Comparison of ENCODE assay signal across 19 cellular contexts in genomic region chr12:131131077-131131807, GRCh38.
A peak's percentile ranks its signal among the peaks of the same experiment; 100 is the strongest.
DNase-seq lines count a peak whose midpoint lies in the region; ATAC-seq, FAIRE-seq and TF ChIP-seq lines count a peak whose summit lies in the region.
"Had no signal": no experiment of that assay in that cellular context is flagged by ENCODE, and none has a peak within 500 bp of the region (broad histone marks: within the 10 kb centered on the region; RNA-seq: fewer than 3 reads in every experiment).

No MANE protein-coding gene starts in this region.

- no peak overlapping the region for H3K4me2 ChIP-seq in GM23338

- no peak for FAIRE-seq in kidney (lab: Jason Lieb, UNC)
- FAIRE-seq: A204.1, G401.6, HTR-8/SVneo had no signal

- no peaks in the 10 kb centered on the region for H3F3A ChIP-seq in GM23338 (replicated peaks; ENCODE audit: low read depth)

- no peaks in the 10 kb centered on the region; the same call in 2 of the 3 replicates for H3K4me1 Mint-ChIP-seq in GM23338

- no peak overlapping the region for H3K4me3 Mint-ChIP-seq in GM23338
- H3K4me3 Mint-ChIP-seq: CD4-positive, alpha-beta T cell had no signal

- peaks cover 0 to 3% of the 10 kb centered on the region in 2 donors for H3K4me1 ChIP-seq in kidney (ENCODE audit: control insufficient read depth in 1 of 2, insufficient read depth in 1 of 2, low read depth in 1 of 2, low read length in 2 of 2)
- H3K4me1 ChIP-seq in vagina = peaks cover 14% of the 10 kb centered on the region
- H3K4me1 ChIP-seq in GM23338 (ENCODE audit: insufficient read depth) = no peaks in the 10 kb centered on the region
- H3K4me1 ChIP-seq: Caco-2, HAP-1 had no signal

- H3K27ac ChIP-seq in kidney (ENCODE audit: low read depth in 2 of 2, low read length in 2 of 2) = no peak overlapping the region
- peak overlapping the region; percentile 70 for H3K27ac ChIP-seq in vagina
- H3K27ac ChIP-seq in GM23338 (ENCODE audit: low read depth) = no peak overlapping the region

- H3K27ac Mint-ChIP-seq in GM23338 = no peak overlapping the region
- H3K27ac Mint-ChIP-seq: CD4-positive, alpha-beta T cell had no signal

- H3K9me3 ChIP-seq in kidney (ENCODE audit: control insufficient read depth in 1 of 2, low read length in 2 of 2) = no peaks in the 10 kb centered on the region
- H3K9me3 ChIP-seq in vagina = no peaks in the 10 kb centered on the region
- H3K9me3 ChIP-seq: BE2C, Caco-2, HAP-1 had no signal

- H2AFZ ChIP-seq in GM23338 = no peak overlapping the region

- no peaks in the 10 kb centered on the region; the same call in 1 of the 2 replicates for H3K9me2 ChIP-seq in GM23338 (ENCODE audit: insufficient read depth)

- intact Hi-C loops in cardiac septum (cut with DNase I) (no loop called here), Right ventricle myocardium superior (cut with DNase I) (loop anchor here (5.0 kb wide), 1 partner anchor 214 kb away; no protein-coding TSS in a partner anchor), kidney (cut with DNase I) (no loop called here), posterior vena cava (cut with DNase I) (loop anchor here in 1 of 2 donors (5.0 kb wide), 1 partner anchor 214 kb away; no protein-coding TSS in a partner anchor), vagina (cut with DNase I) (no loop called here)

- peaks cover 2% of the 10 kb centered on the region for H3K27me3 Mint-ChIP-seq in GM23338 (ENCODE audit: insufficient read depth, low read depth, poor library complexity)
- H3K27me3 Mint-ChIP-seq: CD4-positive, alpha-beta T cell had no signal

- no peak for TF ChIP-seq POLR2A in vagina (IDR thresholded peaks at IDR 0.05)

- H3K36me3 Mint-ChIP-seq in GM23338 (ENCODE audit: low read depth) = no peaks in the 10 kb centered on the region

- 0 out of 3 replicates have a peak, but pooled peaks cover 3% of the 10 kb centered on the region for H3K9me3 Mint-ChIP-seq in GM23338
- H3K9me3 Mint-ChIP-seq: CD4-positive, alpha-beta T cell had no signal

- H3K4me3 ChIP-seq in kidney (ENCODE audit: low read length in 2 of 2) = no peak overlapping the region
- no peak overlapping the region for H3K4me3 ChIP-seq in vagina
- H3K4me3 ChIP-seq in GM23338 = no peak overlapping the region
- H3K4me3 ChIP-seq: HAP-1 had no signal

- DNase-seq in cardiac septum (ENCODE audit: low spot score) (peak; percentile 54), Right ventricle myocardium superior (no peak), kidney (peak; percentile 45), posterior vena cava (ENCODE audit: low spot score) (peak; percentile 56), vagina (ENCODE audit: extremely low spot score in 2 of 2) (peak; percentile 79 to 84), GM23338 (ENCODE audit: low spot score) (no peak), SKM-1 treated with dmso at 0.1 percent for 144 hours (lab: John Stamatoyannopoulos, UW; ENCODE audit: unreplicated experiment) (no peak)
- DNase-seq in activated naive CD4-positive, alpha-beta T cell treated with anti-CD3 and anti-CD28 coated beads, Interleukin-2, amount 50 U/mL, for 16 hours = no peak
- DNase-seq: BE2C; Caco-2; CD4-positive, alpha-beta T cell; IMR-90; NCI-H1417 treated with DMSO at 0.1 percent for 48 hours; NCI-H2029; NCI-H2171 had no signal

- H3K9ac ChIP-seq in kidney (ENCODE audit: low read length in 2 of 2) = no peak overlapping the region

- no peaks in the 10 kb centered on the region for H3K27me3 ChIP-seq in vagina
- H3K27me3 ChIP-seq in GM23338 (ENCODE audit: insufficient read depth) = no peaks in the 10 kb centered on the region
- H3K27me3 ChIP-seq: BE2C had no signal

- no peaks in the 10 kb centered on the region for H3K79me2 ChIP-seq in GM23338 (replicated peaks; ENCODE audit: insufficient read depth)

- H3K36me3 ChIP-seq in kidney (ENCODE audit: control insufficient read depth in 1 of 2, insufficient read depth in 2 of 2, low read length in 2 of 2) (no peaks in the 10 kb centered on the region), vagina (no peaks in the 10 kb centered on the region), GM23338 (ENCODE audit: insufficient read depth) (no peaks in the 10 kb centered on the region)
- H3K36me3 ChIP-seq: BE2C, HAP-1 had no signal

- no peak for TF ChIP-seq CTCF in kidney (IDR thresholded peaks at IDR 0.05; ENCODE audit: borderline replicate concordance, extremely low read depth, insufficient read depth)
- TF ChIP-seq CTCF in vagina (IDR thresholded peaks at IDR 0.05) = no peak
- TF ChIP-seq CTCF in GM23338 (conservative IDR thresholded peaks at IDR 0.05; ENCODE audit: low read depth in 2 of 2) = no peak

- H4K20me1 ChIP-seq in GM23338 (replicated peaks; ENCODE audit: insufficient read depth) = no peaks in the 10 kb centered on the region

- no peak for ATAC-seq in Right ventricle myocardium superior (ENCODE audit: poor library complexity)
- no peak for ATAC-seq in GM23338

TF ChIP-seq in GM23338, 12 proteins besides CTCF, POLR2A, EP300 and RAD21:
- TF ChIP-seq ZNF462 (CRISPR knock-in tag; IDR thresholded peaks at IDR 0.05) = no peak

Comparison
In these comparisons a context has a peak if more than half of its experiments do, and no peak if none do; other contexts are left out.
1. DNase-seq: peak in cardiac septum (single experiment), kidney (single experiment), posterior vena cava (single experiment) and vagina (2 of 2); none in Right ventricle myocardium superior (single experiment), GM23338 (single experiment), SKM-1 treated with dmso at 0.1 percent for 144 hours (single experiment) and activated naive CD4-positive, alpha-beta T cell treated with anti-CD3 and anti-CD28 coated beads, Interleukin-2, amount 50 U/mL, for 16 hours (single experiment).